In the genomic region with DNA sequence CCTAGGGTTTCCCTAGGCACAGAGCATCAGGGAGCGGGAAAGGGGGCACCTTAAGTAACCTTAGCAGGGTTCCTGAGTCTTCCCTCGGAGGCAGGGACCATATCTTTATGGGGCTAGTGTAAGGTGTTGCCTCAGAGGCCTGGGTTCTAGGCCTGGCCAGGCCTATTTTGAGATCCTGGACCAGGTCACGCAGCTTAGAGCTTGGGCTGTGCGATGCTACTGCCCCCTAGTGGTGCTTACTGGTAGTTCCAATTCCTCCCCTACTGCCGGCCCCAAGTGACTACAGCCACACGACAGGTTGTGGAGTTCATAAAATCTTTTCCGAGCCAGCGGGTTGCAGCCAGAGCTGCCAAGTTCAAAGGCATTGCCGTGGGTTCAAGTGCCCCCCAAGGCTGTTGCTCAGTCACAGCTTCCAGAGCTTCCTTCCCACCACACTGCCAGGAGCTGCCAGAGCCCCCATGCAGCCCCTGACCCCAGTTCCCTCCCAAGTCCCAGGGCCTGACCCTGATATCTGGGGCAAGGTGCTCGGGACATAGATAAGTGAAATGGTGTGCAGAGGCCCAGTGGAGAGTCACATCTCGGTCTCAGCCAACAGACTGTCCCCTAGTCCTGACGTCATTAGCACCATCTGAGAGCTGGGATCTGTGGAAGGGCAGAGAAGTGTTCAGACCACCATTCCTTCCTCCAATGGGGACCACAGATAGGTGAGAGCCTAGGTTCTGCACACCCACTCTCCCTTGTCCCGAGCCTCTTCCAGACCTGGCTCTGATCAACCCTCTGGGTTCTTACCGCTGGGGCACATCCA, we compare ENCODE assay signal across 1 cellular context.
TF ChIP-seq lines count a peak whose summit lies in the region.

No MANE protein-coding gene starts in this region.

TF ChIP-seq in HepG2, 621 proteins besides CTCF, POLR2A, EP300 and RAD21 (continued from another document):
- TF ChIP-seq, protein P1, sequence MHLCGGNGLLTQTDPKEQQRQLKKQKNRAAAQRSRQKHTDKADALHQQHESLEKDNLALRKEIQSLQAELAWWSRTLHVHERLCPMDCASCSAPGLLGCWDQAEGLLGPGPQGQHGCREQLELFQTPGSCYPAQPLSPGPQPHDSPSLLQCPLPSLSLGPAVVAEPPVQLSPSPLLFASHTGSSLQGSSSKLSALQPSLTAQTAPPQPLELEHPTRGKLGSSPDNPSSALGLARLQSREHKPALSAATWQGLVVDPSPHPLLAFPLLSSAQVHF (CRISPR knock-in tag; IDR thresholded peaks at IDR 0.05): no peak
- TF ChIP-seq ZNF484 (CRISPR knock-in tag; IDR thresholded peaks at IDR 0.05; ENCODE audit: borderline replicate concordance, low read depth): no peak
- TF ChIP-seq ZNF724P (CRISPR knock-in tag; IDR thresholded peaks at IDR 0.05; ENCODE audit: borderline replicate concordance): 0 out of 2 replicates have a peak, but pooled peaks have one; percentile 22
- TF ChIP-seq, protein P2, sequence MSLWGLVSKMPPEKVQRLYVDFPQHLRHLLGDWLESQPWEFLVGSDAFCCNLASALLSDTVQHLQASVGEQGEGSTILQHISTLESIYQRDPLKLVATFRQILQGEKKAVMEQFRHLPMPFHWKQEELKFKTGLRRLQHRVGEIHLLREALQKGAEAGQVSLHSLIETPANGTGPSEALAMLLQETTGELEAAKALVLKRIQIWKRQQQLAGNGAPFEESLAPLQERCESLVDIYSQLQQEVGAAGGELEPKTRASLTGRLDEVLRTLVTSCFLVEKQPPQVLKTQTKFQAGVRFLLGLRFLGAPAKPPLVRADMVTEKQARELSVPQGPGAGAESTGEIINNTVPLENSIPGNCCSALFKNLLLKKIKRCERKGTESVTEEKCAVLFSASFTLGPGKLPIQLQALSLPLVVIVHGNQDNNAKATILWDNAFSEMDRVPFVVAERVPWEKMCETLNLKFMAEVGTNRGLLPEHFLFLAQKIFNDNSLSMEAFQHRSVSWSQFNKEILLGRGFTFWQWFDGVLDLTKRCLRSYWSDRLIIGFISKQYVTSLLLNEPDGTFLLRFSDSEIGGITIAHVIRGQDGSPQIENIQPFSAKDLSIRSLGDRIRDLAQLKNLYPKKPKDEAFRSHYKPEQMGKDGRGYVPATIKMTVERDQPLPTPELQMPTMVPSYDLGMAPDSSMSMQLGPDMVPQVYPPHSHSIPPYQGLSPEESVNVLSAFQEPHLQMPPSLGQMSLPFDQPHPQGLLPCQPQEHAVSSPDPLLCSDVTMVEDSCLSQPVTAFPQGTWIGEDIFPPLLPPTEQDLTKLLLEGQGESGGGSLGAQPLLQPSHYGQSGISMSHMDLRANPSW (CRISPR knock-in tag; IDR thresholded peaks at IDR 0.05; ENCODE audit: borderline replicate concordance): 0 out of 2 replicates have a peak, but pooled peaks have one; percentile 53
- no peak for TF ChIP-seq ZNF75D (CRISPR knock-in tag; IDR thresholded peaks at IDR 0.05; ENCODE audit: borderline replicate concordance)
- TF ChIP-seq ZC3H13 (CRISPR knock-in tag; IDR thresholded peaks at IDR 0.05): 0 out of 2 replicates have a peak, but pooled peaks have one; percentile 53
- no peak for TF ChIP-seq NR2F6 (IDR thresholded peaks at IDR 0.05)
- TF ChIP-seq NR2F6 (CRISPR knock-in tag; IDR thresholded peaks at IDR 0.05): peak; percentile 42; the same call in 1 of the 2 replicates
- TF ChIP-seq ONECUT2 (CRISPR knock-in tag; IDR thresholded peaks at IDR 0.05): no peak
TF ChIP-seq in HepG2: peak in this region for 129.
